Comparison of ENCODE assay signal across 11 cellular contexts in the genomic region with DNA sequence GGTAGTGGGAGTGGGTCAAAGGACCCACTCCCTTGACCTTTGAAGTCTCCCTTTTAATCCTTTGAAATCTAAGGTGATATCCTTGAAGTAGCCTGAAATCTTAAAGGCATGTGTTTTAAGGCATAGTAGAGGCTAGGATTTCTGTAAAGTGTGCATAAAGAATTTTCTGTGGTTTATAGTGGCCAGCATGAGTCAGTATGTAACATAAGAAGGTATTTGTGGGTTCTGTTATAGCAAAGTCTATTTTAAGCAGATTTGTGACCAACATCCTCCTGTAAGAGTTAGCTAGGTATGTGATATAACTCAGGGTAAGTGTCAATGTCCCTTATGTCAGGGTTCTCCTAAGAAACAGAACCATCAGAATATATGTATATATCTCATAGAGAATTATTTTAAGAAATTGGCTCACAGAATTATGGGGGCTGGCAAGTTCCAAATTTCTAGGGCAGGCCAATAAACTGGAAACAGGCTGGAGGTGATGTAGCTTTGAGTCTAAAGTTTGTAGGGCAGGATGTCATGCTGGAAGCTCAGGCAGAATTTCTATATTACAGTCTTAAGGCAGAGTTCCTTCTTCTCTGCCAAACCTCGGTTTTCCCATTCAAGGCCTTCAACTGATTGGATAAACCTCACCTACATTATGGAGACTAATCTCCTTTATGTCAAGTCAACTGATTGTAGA. TPM values are rescaled to one million over a fixed set of nuclear protein-coding genes. Genes with fewer than 3 reads are reported as not detected.
DNase-seq lines count a peak whose midpoint lies in the region; ATAC-seq and TF ChIP-seq lines count a peak whose summit lies in the region.
"Had no signal": no experiment of that assay in that cellular context is flagged by ENCODE, and none has a peak within 500 bp of the region (broad histone marks: within the 10 kb centered on the region; RNA-seq: fewer than 3 reads in every experiment).

No MANE protein-coding gene starts in this region.

- H3K9ac ChIP-seq in H9 (ENCODE audit: extremely low read depth, insufficient read length, low read length) = no peak overlapping the region

- H3K4me3 ChIP-seq in cardiac fibroblast (replicated peaks in 1 of 2; ENCODE audit: low read depth in 2 of 2, low read length in 2 of 2) = no peak overlapping the region
- H3K4me3 ChIP-seq: spleen had no signal

- H2BK5ac ChIP-seq in H9 (ENCODE audit: insufficient read length, low read length) = no peak overlapping the region

- no peaks in the 10 kb centered on the region for H3K9me3 ChIP-seq in H9 (ENCODE audit: control insufficient read depth, low read depth, low read length)
- H3K9me3 ChIP-seq: spleen had no signal

- TF ChIP-seq CTCF in cardiac fibroblast (IDR thresholded peaks at IDR 0.05; ENCODE audit: low read depth, low read length) = no peak
- no peak for TF ChIP-seq CTCF in nephron progenitor cell (IDR thresholded peaks at IDR 0.05)
- TF ChIP-seq CTCF in H9 (conservative IDR thresholded peaks at IDR 0.05) = no peak

- no peak overlapping the region for H2BK12ac ChIP-seq in H9 (ENCODE audit: insufficient read length, low read depth, low read length)

- no peaks in the 10 kb centered on the region for H3K79me1 ChIP-seq in H9 (ENCODE audit: insufficient read depth, low read depth, low read length, poor library complexity, severe bottlenecking)

- H3K23me2 ChIP-seq in H9 (ENCODE audit: insufficient read length, low read depth, low read length, poor library complexity, severe bottlenecking) = no peaks in the 10 kb centered on the region

- no peaks in the 10 kb centered on the region for H3K4me1 ChIP-seq in H9 (ENCODE audit: insufficient read depth, low read length)
- H3K4me1 ChIP-seq: spleen had no signal

- no peak overlapping the region for H2BK20ac ChIP-seq in H9 (ENCODE audit: low read depth, low read length, poor library complexity, severe bottlenecking)

- no peaks in the 10 kb centered on the region for H3K79me2 ChIP-seq in H9 (ENCODE audit: insufficient read depth, low read length)

- H3K9me3 Mint-ChIP-seq in stimulated activated naive CD8-positive, alpha-beta T cell treated with anti-CD3 and anti-CD28 coated beads, Interleukin-15, amount 100 ng/mL, for 72 hours = no peaks in the 10 kb centered on the region
- H3K9me3 Mint-ChIP-seq in nephron progenitor cell (peaks cover 3% of the 10 kb centered on the region), H9 (no peaks in the 10 kb centered on the region)

- H2BK15ac ChIP-seq in H9 (ENCODE audit: low read depth, low read length) = no peak overlapping the region

- no peak overlapping the region for H3K56ac ChIP-seq in H9 (ENCODE audit: insufficient read length, low read depth, low read length)

- H4K91ac ChIP-seq in H9 (ENCODE audit: insufficient read length, low read depth, low read length) = no peak overlapping the region

- H3K4ac ChIP-seq in H9 (ENCODE audit: low read depth, low read length) = no peak overlapping the region

- H4K5ac ChIP-seq in H9 (ENCODE audit: insufficient read length, low read depth, low read length) = no peak overlapping the region

- DNase-seq in stimulated activated naive CD8-positive, alpha-beta T cell treated with anti-CD3 and anti-CD28 coated beads, Interleukin-15, amount 100 ng/mL, for 72 hours = no peak
- no peak for DNase-seq in stimulated activated naive CD8-positive, alpha-beta T cell treated with anti-CD3 and anti-CD28 coated beads, Interleukin-15, Interleukin-2, amounts not matched to agents 100 U/mL and 50 U/mL, for 24 hours
- DNase-seq in HS-27A (ENCODE audit: low read depth) = peak; percentile 51
- DNase-seq in cardiac fibroblast (ENCODE audit: low read depth in 2 of 2) = peak; percentile 40 to 77
- DNase-seq in nephron progenitor cell = no peak
- DNase-seq in hypothalamus (lab: John Stamatoyannopoulos, UW) = no peak
- no peak for DNase-seq in H9
- DNase-seq: activated T-cell treated with anti-CD3 and anti-CD28 coated beads, Interleukin-2, amount 50 U/mL, for 48 hours; effector memory CD4-positive, alpha-beta T cell; spleen had no signal

- H3K4me3 Mint-ChIP-seq in stimulated activated naive CD8-positive, alpha-beta T cell treated with anti-CD3 and anti-CD28 coated beads, Interleukin-15, amount 100 ng/mL, for 72 hours = no peak overlapping the region
- H3K4me3 Mint-ChIP-seq in nephron progenitor cell = no peak overlapping the region
- H3K4me3 Mint-ChIP-seq in H9 = no peak overlapping the region

- no peak overlapping the region for H3K14ac ChIP-seq in H9 (ENCODE audit: insufficient read depth, low read length)

- peak; percentile 77 for ATAC-seq in stimulated activated naive CD8-positive, alpha-beta T cell treated with anti-CD3 and anti-CD28 coated beads, Interleukin-15, amount 100 ng/mL, for 72 hours
- no peak for ATAC-seq in stimulated activated naive CD8-positive, alpha-beta T cell treated with anti-CD3 and anti-CD28 coated beads, Interleukin-15, Interleukin-2, amounts not matched to agents 100 U/mL and 50 U/mL, for 24 hours
- ATAC-seq in GM19328 (IDR thresholded peaks at IDR 0.05; ENCODE audit: unreplicated experiment) = no peak

- no peak overlapping the region for H3K27ac ChIP-seq in H9 (ENCODE audit: insufficient read length, low read depth, low read length)
- H3K27ac ChIP-seq: spleen had no signal

- H4K8ac ChIP-seq in H9 (replicated peaks; ENCODE audit: insufficient read length, low read depth, low read length) = no peak overlapping the region

- H3K27me3 Mint-ChIP-seq in stimulated activated naive CD8-positive, alpha-beta T cell treated with anti-CD3 and anti-CD28 coated beads, Interleukin-15, amount 100 ng/mL, for 72 hours = no peaks in the 10 kb centered on the region
- H3K27me3 Mint-ChIP-seq in nephron progenitor cell (ENCODE audit: low read depth, poor library complexity) = no peaks in the 10 kb centered on the region
- no peaks in the 10 kb centered on the region for H3K27me3 Mint-ChIP-seq in H9 (ENCODE audit: low read depth)

- H3K36me3 Mint-ChIP-seq in nephron progenitor cell (ENCODE audit: low read depth) (no peaks in the 10 kb centered on the region), H9 (ENCODE audit: insufficient read depth in 1 of 3, low read depth in 3 of 3) (no peaks in the 10 kb centered on the region)

- H3K4me1 Mint-ChIP-seq in stimulated activated naive CD8-positive, alpha-beta T cell treated with anti-CD3 and anti-CD28 coated beads, Interleukin-15, amount 100 ng/mL, for 72 hours = no peaks in the 10 kb centered on the region
- H3K4me1 Mint-ChIP-seq in nephron progenitor cell = no peaks in the 10 kb centered on the region
- H3K4me1 Mint-ChIP-seq in H9 = no peaks in the 10 kb centered on the region

- no peak overlapping the region for H3K18ac ChIP-seq in H9 (ENCODE audit: insufficient read length, low read depth, low read length)

- no peaks in the 10 kb centered on the region for H4K20me1 ChIP-seq in H9 (ENCODE audit: control insufficient read depth, insufficient read depth, insufficient read length)

- no peaks in the 10 kb centered on the region for H3K27me3 ChIP-seq in H9 (ENCODE audit: insufficient read depth, low read length)
- H3K27me3 ChIP-seq: spleen had no signal

- no peak overlapping the region for H2AFZ ChIP-seq in H9 (ENCODE audit: low read length)

- no peak overlapping the region for H3K27ac Mint-ChIP-seq in stimulated activated naive CD8-positive, alpha-beta T cell treated with anti-CD3 and anti-CD28 coated beads, Interleukin-15, amount 100 ng/mL, for 72 hours
- no peak overlapping the region for H3K27ac Mint-ChIP-seq in nephron progenitor cell
- no peak overlapping the region for H3K27ac Mint-ChIP-seq in H9

- no peak overlapping the region for H3K4me2 ChIP-seq in H9 (ENCODE audit: insufficient read depth, insufficient read length, low read length)

- H2BK120ac ChIP-seq in H9 (ENCODE audit: low read depth, low read length, poor library complexity, severe bottlenecking) = no peak overlapping the region

- H2AK5ac ChIP-seq in H9 (ENCODE audit: insufficient read length, low read length) = no peak overlapping the region

- no peak overlapping the region for H3T11ph ChIP-seq in H9 (ENCODE audit: low read length)

- no peak overlapping the region for H3K23ac ChIP-seq in H9 (ENCODE audit: insufficient read length, low read depth, low read length)

- WGBS in H9 (ENCODE audit: extremely low coverage, insufficient read length, low lambda C conversion rate) = no CpG with 5 or more reads among the region's 1 CpG

RNA-seq across cellular contexts. Expression of gene EPYC, which starts 18.7 kb away (rescaled TPM):
- total RNA-seq in H9 (2021) = not detected in 2 replicates
- total RNA-seq: spleen had no signal

RNA-seq across cellular contexts. Expression of gene KERA, which starts 34.4 kb away (rescaled TPM):
- total RNA-seq in H9 (2021) = not detected in 2 replicates
- total RNA-seq: spleen had no signal

Comparison
In these comparisons a context has a peak if more than half of its experiments do, and no peak if none do; other contexts are left out.
1. DNase-seq: peak in HS-27A (single experiment) and cardiac fibroblast (2 of 2); none in stimulated activated naive CD8-positive, alpha-beta T cell treated with anti-CD3 and anti-CD28 coated beads, Interleukin-15, amount 100 ng/mL, for 72 hours (0 of 2), stimulated activated naive CD8-positive, alpha-beta T cell treated with anti-CD3 and anti-CD28 coated beads, Interleukin-15, Interleukin-2, amounts not matched to agents 100 U/mL and 50 U/mL, for 24 hours (single experiment), nephron progenitor cell (single experiment), hypothalamus (0 of 51) and H9 (single experiment).